Comparison of ENCODE assay signal across 17 cellular contexts in the genomic region with DNA sequence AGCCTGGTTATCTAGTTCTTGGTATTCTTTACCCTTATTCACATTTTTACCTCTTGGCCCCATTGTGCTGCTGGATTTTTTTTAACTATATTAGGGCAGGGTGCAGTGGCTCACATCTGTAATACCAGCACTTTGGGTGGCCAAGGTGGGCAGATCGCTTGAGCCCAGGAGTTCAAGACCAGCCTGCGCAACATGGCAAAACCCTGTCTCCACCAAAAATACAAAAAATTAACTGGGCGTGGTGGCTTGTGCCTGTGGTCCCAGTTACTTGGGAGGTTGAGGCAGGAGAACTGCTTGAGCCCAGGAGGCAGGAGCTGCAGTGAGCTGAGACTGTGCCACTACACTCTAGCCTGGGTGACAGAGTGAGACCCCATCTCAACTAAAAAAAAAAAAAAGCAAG. TPM values are rescaled to one million over a fixed set of nuclear protein-coding genes. Genes with fewer than 3 reads are reported as not detected.
A peak's percentile ranks its signal among the peaks of the same experiment; 100 is the strongest.
DNase-seq lines count a peak whose midpoint lies in the region; ATAC-seq and TF ChIP-seq lines count a peak whose summit lies in the region.
"Had no signal": no experiment of that assay in that cellular context is flagged by ENCODE, and none has a peak within 500 bp of the region (broad histone marks: within the 10 kb centered on the region; RNA-seq: fewer than 3 reads in every experiment).

No MANE protein-coding gene starts in this region.

- no peaks in the 10 kb centered on the region for H3K27me3 ChIP-seq in CD4-positive, alpha-beta T cell (ENCODE audit: control insufficient read depth, insufficient read depth, low read length)
- H3K27me3 ChIP-seq: breast epithelium, pancreas, sigmoid colon had no signal

- no peak for ATAC-seq in CD4-positive, alpha-beta T cell (ENCODE audit: poor library complexity)
- no peak for ATAC-seq in activated CD8-positive, alpha-beta memory T cell treated with anti-CD3 and anti-CD28 coated beads, Interleukin-2, amount 10 ng/mL, durations not matched to agents 7 days and 5 days
- ATAC-seq: K562, lower lobe of right lung, pancreas had no signal

- no peak for TF ChIP-seq POLR2A in erythroblast (IDR thresholded peaks at IDR 0.05; ENCODE audit: low read length)

- TF ChIP-seq CTCF in CD4-positive, alpha-beta T cell (IDR thresholded peaks at IDR 0.05): no peak

- POLR2A ChIA-PET in CD4-positive, alpha-beta T cell (lab: Charles Lee): interaction anchor here (1.4 to 4.5 kb wide), 3 partner anchors 12 to 96 kb away, joined by 6 to 55 read pairs (median 8); a partner anchor contains a TSS

- H3K4me3 Mint-ChIP-seq in T-helper 1 cell treated with Interleukin-12 subunit alpha and Interleukin-12 subunit beta and Interleukin-4 antibody, amounts not matched to agents 30 μg/mL and 1 μg/mL, for 36 hours: peak overlapping the region; percentile 21
- peak overlapping the region; percentile 48 for H3K4me3 Mint-ChIP-seq in CD4-positive, alpha-beta T cell
- no peak overlapping the region for H3K4me3 Mint-ChIP-seq in activated CD8-positive, alpha-beta memory T cell treated with anti-CD3 and anti-CD28 coated beads, Interleukin-2, amount 10 ng/mL, durations not matched to agents 7 days and 5 days

- CTCF ChIA-PET in CD4-positive, alpha-beta T cell (lab: Charles Lee): interaction anchor here (0.6 kb wide), 1 partner anchor 117 kb away, joined by 3 read pairs; a partner anchor contains a TSS
- CTCF ChIA-PET in activated CD8-positive, alpha-beta memory T cell treated with anti-CD3 and anti-CD28 coated beads, Interleukin-2, amount 10 ng/mL, durations not matched to agents 7 days and 5 days (lab: Charles Lee): interaction anchor here (14.2 to 17.3 kb wide), 3 partner anchors 102 to 250 kb away, joined by 184 to 420 read pairs (median 340); a partner anchor contains a TSS

- H3K9me3 Mint-ChIP-seq in T-helper 1 cell treated with Interleukin-12 subunit alpha and Interleukin-12 subunit beta and Interleukin-4 antibody, amounts not matched to agents 30 μg/mL and 1 μg/mL, for 36 hours: no peaks in the 10 kb centered on the region
- no peaks in the 10 kb centered on the region for H3K9me3 Mint-ChIP-seq in CD4-positive, alpha-beta T cell
- no peaks in the 10 kb centered on the region for H3K9me3 Mint-ChIP-seq in activated CD8-positive, alpha-beta memory T cell treated with anti-CD3 and anti-CD28 coated beads, Interleukin-2, amount 10 ng/mL, durations not matched to agents 7 days and 5 days (ENCODE audit: low read depth)

- H3K9me3 ChIP-seq in CD4-positive, alpha-beta T cell (ENCODE audit: control insufficient read depth, low read length): no peaks in the 10 kb centered on the region
- H3K9me3 ChIP-seq: breast epithelium, lower lobe of right lung, pancreas, sigmoid colon had no signal

- H3K27ac ChIP-seq in CD4-positive, alpha-beta T cell (ENCODE audit: low read depth, low read length): peak overlapping the region; percentile 35
- H3K27ac ChIP-seq: 22Rv1, breast epithelium, lower lobe of right lung, pancreas, sigmoid colon had no signal

- peak overlapping the region; percentile 59 for H3K27ac Mint-ChIP-seq in T-helper 1 cell treated with Interleukin-12 subunit alpha and Interleukin-12 subunit beta and Interleukin-4 antibody, amounts not matched to agents 30 μg/mL and 1 μg/mL, for 36 hours
- H3K27ac Mint-ChIP-seq in CD4-positive, alpha-beta T cell: peak overlapping the region; percentile 89
- H3K27ac Mint-ChIP-seq in activated CD8-positive, alpha-beta memory T cell treated with anti-CD3 and anti-CD28 coated beads, Interleukin-2, amount 10 ng/mL, durations not matched to agents 7 days and 5 days: peak overlapping the region; percentile 79

- H3K4me1 Mint-ChIP-seq in T-helper 1 cell treated with Interleukin-12 subunit alpha and Interleukin-12 subunit beta and Interleukin-4 antibody, amounts not matched to agents 30 μg/mL and 1 μg/mL, for 36 hours (ENCODE audit: low read depth): peaks cover 56% of the 10 kb centered on the region
- peaks cover 70% of the 10 kb centered on the region for H3K4me1 Mint-ChIP-seq in CD4-positive, alpha-beta T cell (ENCODE audit: low read depth)
- peaks cover 69% of the 10 kb centered on the region for H3K4me1 Mint-ChIP-seq in activated CD8-positive, alpha-beta memory T cell treated with anti-CD3 and anti-CD28 coated beads, Interleukin-2, amount 10 ng/mL, durations not matched to agents 7 days and 5 days

- DNase-seq in T-helper 1 cell (no peak), mesenteric fat pad (ENCODE audit: low spot score) (peak; percentile 33), putamen (ENCODE audit: low spot score) (no peak), erythroblast (lab: John Stamatoyannopoulos, UW) (no peak), SHP77 (lab: John Stamatoyannopoulos, UW) (no peak)
- DNase-seq in CD4-positive, alpha-beta T cell: no peak
- DNase-seq in activated CD8-positive, alpha-beta memory T cell treated with anti-CD3 and anti-CD28 coated beads, Interleukin-2, amount 10 ng/mL, durations not matched to agents 7 days and 5 days: no peak
- DNase-seq: AML-193, GF-D8, lower lobe of right lung, NCI-H2029, pancreas, sigmoid colon had no signal

- peaks cover 7% of the 10 kb centered on the region for H3K36me3 Mint-ChIP-seq in T-helper 1 cell treated with Interleukin-12 subunit alpha and Interleukin-12 subunit beta and Interleukin-4 antibody, amounts not matched to agents 30 μg/mL and 1 μg/mL, for 36 hours (ENCODE audit: low read depth)
- H3K36me3 Mint-ChIP-seq in CD4-positive, alpha-beta T cell (ENCODE audit: low read depth): peaks cover 66% of the 10 kb centered on the region
- H3K36me3 Mint-ChIP-seq in activated CD8-positive, alpha-beta memory T cell treated with anti-CD3 and anti-CD28 coated beads, Interleukin-2, amount 10 ng/mL, durations not matched to agents 7 days and 5 days: peaks cover 10% of the 10 kb centered on the region

- intact Hi-C loops in CD4-positive, alpha-beta T cell (cut with DNase I, micrococcal nuclease): loop anchor here in 1 of 2 experiments (2.0 kb wide), 1 partner anchor 15 kb away; no protein-coding TSS in a partner anchor

- H3K27me3 Mint-ChIP-seq in T-helper 1 cell treated with Interleukin-12 subunit alpha and Interleukin-12 subunit beta and Interleukin-4 antibody, amounts not matched to agents 30 μg/mL and 1 μg/mL, for 36 hours (ENCODE audit: low read depth): no peaks in the 10 kb centered on the region
- H3K27me3 Mint-ChIP-seq in CD4-positive, alpha-beta T cell: no peaks in the 10 kb centered on the region
- no peaks in the 10 kb centered on the region for H3K27me3 Mint-ChIP-seq in activated CD8-positive, alpha-beta memory T cell treated with anti-CD3 and anti-CD28 coated beads, Interleukin-2, amount 10 ng/mL, durations not matched to agents 7 days and 5 days

RNA-seq across cellular contexts. Expression of a gene that starts 12.2 kb away (rescaled TPM):
- total RNA-seq in CD4-positive, alpha-beta T cell: 10 to 100 TPM; 30.1 to 34.7 TPM
- 10 to 100 TPM; 50.9 to 53.2 TPM for total RNA-seq in activated CD8-positive, alpha-beta memory T cell treated with anti-CD3 and anti-CD28 coated beads, Interleukin-2, amount 10 ng/mL, durations not matched to agents 7 days and 5 days
- 36.8 TPM for total RNA-seq in mesenteric fat pad
